10 cellular contexts compared by ENCODE assay signal in genomic region chr15:29968099-29968892, GRCh38.
DNase-seq lines count a peak whose midpoint lies in the region; ATAC-seq and TF ChIP-seq lines count a peak whose summit lies in the region.
"Had no signal": no experiment of that assay in that cellular context is flagged by ENCODE, and none has a peak within 500 bp of the region (broad histone marks: within the 10 kb centered on the region; RNA-seq: fewer than 3 reads in every experiment).

No MANE protein-coding gene starts in this region.

- peaks cover 0 to 7% of the 10 kb centered on the region in 2 donors for H3K9me3 ChIP-seq in right atrium auricular region
- H3K9me3 ChIP-seq: neutrophil had no signal

- no peak for TF ChIP-seq CTCF in VCaP (conservative IDR thresholded peaks at IDR 0.05)
- TF ChIP-seq CTCF in right atrium auricular region (IDR thresholded peaks at IDR 0.05), result no peak

- peak overlapping the region; percentile 42 to 56 for H3K4me3 ChIP-seq in right atrium auricular region

- no peak for ATAC-seq in HG02938 (IDR thresholded peaks at IDR 0.05; ENCODE audit: unreplicated experiment)

- H3K27ac ChIP-seq in VCaP, result peak overlapping the region; percentile 81
- H3K27ac ChIP-seq in right atrium auricular region, result no peak overlapping the region
- H3K27ac ChIP-seq: neutrophil had no signal

- H3K36me3 ChIP-seq in right atrium auricular region, result no peaks in the 10 kb centered on the region
- H3K36me3 ChIP-seq: neutrophil had no signal

- no peaks in the 10 kb centered on the region for H3K27me3 ChIP-seq in right atrium auricular region

- DNase-seq in GM03348 (ENCODE audit: low spot score) (peak; percentile 24), right atrium auricular region (ENCODE audit: low spot score) (no peak), putamen (ENCODE audit: low spot score) (peak; percentile 60), GOT3 (lab: John Stamatoyannopoulos, UW) (no peak), globus pallidus (ENCODE audit: low spot score) (no peak)
- no peak for DNase-seq in stimulated activated CD4-positive, alpha-beta T cell treated with anti-CD3 and anti-CD28 coated beads, Interleukin-4, amount 100 ng/mL, for 24 hours
- DNase-seq: activated T-cell treated with anti-CD3 and anti-CD28 coated beads, Interleukin-2, amount 50 U/mL, for 1 hour had no signal

- peaks cover 0 to 4% of the 10 kb centered on the region in 2 donors for H3K4me1 ChIP-seq in right atrium auricular region

Comparison
In these comparisons a context has a peak if more than half of its experiments do, and no peak if none do; other contexts are left out.
1. DNase-seq: peak in GM03348 (single experiment) and putamen (single experiment); none in right atrium auricular region (single experiment), stimulated activated CD4-positive, alpha-beta T cell treated with anti-CD3 and anti-CD28 coated beads, Interleukin-4, amount 100 ng/mL, for 24 hours (single experiment), GOT3 (single experiment) and globus pallidus (single experiment).